In the genomic region with DNA sequence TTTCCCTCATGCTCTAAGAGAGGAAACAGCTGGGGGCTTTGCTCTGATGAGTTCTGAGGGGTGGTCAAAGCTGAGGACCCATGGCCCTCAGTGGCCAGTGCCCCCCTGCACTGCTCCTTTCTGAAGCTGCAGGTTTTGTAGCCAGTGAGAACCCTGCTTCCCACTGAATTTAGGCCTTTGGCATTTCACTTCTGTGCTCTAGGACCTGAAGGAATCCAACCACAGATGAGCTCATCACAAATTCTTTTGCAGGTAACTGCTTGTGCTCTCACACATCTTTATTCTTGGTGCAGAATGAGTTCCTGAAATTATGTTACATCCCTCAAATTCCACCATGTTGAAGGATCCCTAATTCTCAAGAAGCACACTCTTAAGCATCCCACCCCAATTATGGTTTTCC, we compare ENCODE assay signal across 20 cellular contexts.
"Had no signal": no experiment of that assay in that cellular context is flagged by ENCODE, and none has a peak within 500 bp of the region (broad histone marks: within the 10 kb centered on the region; RNA-seq: fewer than 3 reads in every experiment).

No MANE protein-coding gene starts in this region.

- FAIRE-seq: endometrium, kidney had no signal

- H3K4me3 ChIP-seq: gastrocnemius medialis, left lung, lung, spleen, thyroid gland had no signal

- H3K27me3 ChIP-seq: gastrocnemius medialis, left lung, spleen, thyroid gland had no signal

- H3K27ac ChIP-seq: gastrocnemius medialis, left lung, spleen, thyroid gland had no signal

- H3K9me3 ChIP-seq: gastrocnemius medialis, thyroid gland had no signal

- ATAC-seq: activated CD4-positive, alpha-beta T cell treated with anti-CD3 and anti-CD28 coated beads for 36 hours; activated T-cell treated with anti-CD3 and anti-CD28 coated beads, Interleukin-2, amount 50 U/mL, for 4 hours; esophagus mucosa; gastrocnemius medialis; left lung; naive thymus-derived CD8-positive, alpha-beta T cell had no signal

- DNase-seq: activated B cell treated with CpG ODN at 0.5 μM for 24 hours; activated CD4-positive, alpha-beta T cell treated with anti-CD3 and anti-CD28 coated beads for 36 hours; activated CD4-positive, alpha-beta T cell treated with anti-CD3 and anti-CD28 coated beads, Interleukin-2, amount 50 U/mL, for 4 hours; activated CD8-positive, alpha-beta memory T cell treated with anti-CD3 and anti-CD28 coated beads for 24 hours; activated CD8-positive, alpha-beta memory T cell treated with anti-CD3 and anti-CD28 coated beads, Interleukin-2, amount 50 U/mL, for 48 hours; activated naive CD4-positive, alpha-beta T cell treated with Interleukin-2 at 50 U/mL for 16 hours; activated naive CD8-positive, alpha-beta T cell treated with anti-CD3 and anti-CD28 coated beads for 36 hours; activated T-cell treated with anti-CD3 and anti-CD28 coated beads, Interleukin-2, amount 50 U/mL, for 4 hours; gastrocnemius medialis; kidney; left lung; naive thymus-derived CD8-positive, alpha-beta T cell; spleen; stimulated activated CD4-positive, alpha-beta T cell treated with anti-CD3 and anti-CD28 coated beads, Interleukin-4, amount 100 ng/mL, for 24 hours; substantia nigra; T1000; thyroid gland had no signal

- H3K36me3 ChIP-seq: gastrocnemius medialis, left lung, spleen, thyroid gland had no signal
